Comparison of ENCODE assay signal across 10 cellular contexts in the genomic region with DNA sequence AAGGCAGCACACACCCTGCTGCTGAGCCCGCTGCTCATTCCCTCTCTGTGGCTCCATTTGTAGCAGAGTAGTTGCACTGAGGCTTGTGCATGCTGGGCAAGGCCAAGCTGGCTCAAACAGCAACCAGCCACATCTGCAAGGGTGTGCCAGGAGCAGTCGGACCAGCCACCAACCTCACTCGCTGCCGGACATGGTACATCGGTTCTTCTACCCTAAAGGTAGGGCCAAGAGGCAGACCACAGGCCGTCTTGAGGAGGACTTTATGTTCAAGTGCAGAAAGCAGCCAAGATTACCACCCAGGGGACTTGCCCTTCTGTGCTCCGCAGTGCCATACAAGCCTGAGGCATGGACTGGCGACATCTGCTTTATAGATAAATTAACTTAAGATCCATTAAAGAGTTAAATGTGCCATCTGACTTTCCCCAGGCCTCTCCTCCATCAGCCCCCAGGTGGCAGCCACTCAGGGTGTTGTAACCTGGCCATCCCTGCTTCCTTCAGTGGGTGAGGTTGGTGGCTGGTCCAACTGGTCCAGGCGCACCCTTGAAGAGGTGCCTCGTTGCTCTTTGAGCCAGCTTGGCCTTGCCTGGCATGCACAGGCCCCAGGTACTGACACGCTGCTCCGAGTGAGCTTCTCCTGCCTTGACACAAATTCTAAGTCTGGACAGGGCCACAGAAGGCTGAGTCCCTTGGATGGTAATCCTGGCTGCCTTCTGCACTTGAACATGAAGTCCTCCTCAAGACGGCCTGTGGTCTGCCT. TPM values are rescaled to one million over a fixed set of nuclear protein-coding genes. Genes with fewer than 3 reads are reported as not detected.
DNase-seq lines count a peak whose midpoint lies in the region; ATAC-seq and TF ChIP-seq lines count a peak whose summit lies in the region.
"Not testable (repeated sequence)": the region's sequence is repeated elsewhere in the genome, so short reads cannot be mapped to it uniquely, and the experiment has no call there.
"Had no signal": no experiment of that assay in that cellular context is flagged by ENCODE, and none has a peak within 500 bp of the region (broad histone marks: within the 10 kb centered on the region; RNA-seq: fewer than 3 reads in every experiment).

No MANE protein-coding gene starts in this region.

- H3K36me3 Mint-ChIP-seq in type B pancreatic cell, result not testable (repeated sequence)

- intact Hi-C loops in Right ventricle myocardium inferior (cut with DNase I); right cardiac atrium (cut with DNase I); lower lobe of right lung (cut with DNase I): not testable (repeated sequence)

- not testable (repeated sequence) for H3K9me3 ChIP-seq in right cardiac atrium (ENCODE audit: control insufficient read depth, low read length); lower lobe of right lung

- H3K9me3 Mint-ChIP-seq in type B pancreatic cell, result not testable (repeated sequence)

- DNase-seq in GM10248 (ENCODE audit: extremely low spot score) (peak; percentile 0), coronary artery (ENCODE audit: low spot score) (peak; percentile 41), Right ventricle myocardium inferior (ENCODE audit: missing footprints) (peak; percentile 23), right cardiac atrium (peak in 2 of 3 donors; percentile 16 to 17), lower lobe of right lung (peak; percentile 34), type B pancreatic cell (ENCODE audit: extremely low spot score, unreplicated experiment) (peak; percentile 53)

- not testable (repeated sequence) for H3K36me3 ChIP-seq in lower lobe of right lung

- not testable (repeated sequence) for H3K27ac ChIP-seq in coronary artery; right cardiac atrium (ENCODE audit: low read length); lower lobe of right lung

- H3K4me1 Mint-ChIP-seq in type B pancreatic cell (ENCODE audit: unreplicated experiment), result not testable (repeated sequence)

- H3K4me3 ChIP-seq in coronary artery; right cardiac atrium (ENCODE audit: low read length); lower lobe of right lung: not testable (repeated sequence)

- not testable (repeated sequence) for H3K27ac Mint-ChIP-seq in type B pancreatic cell

- WGBS in right cardiac atrium, result 83% methylated on average over 13 of the region's 13 CpGs

- CTCF ChIA-PET in GM10248 (lab: Yijun Ruan, JAX), result not testable (repeated sequence)

- POLR2A ChIA-PET in GM10248 (lab: Yijun Ruan, JAX), result not testable (repeated sequence)

- ATAC-seq in Right ventricle myocardium inferior, right cardiac atrium, lower lobe of right lung: not testable (repeated sequence)

- TF ChIP-seq CTCF in GM10248 (IDR thresholded peaks at IDR 0.05; ENCODE audit: control extremely low read depth, extremely low read depth, low read depth, missing control alignments); coronary artery (IDR thresholded peaks at IDR 0.05); lower lobe of right lung (IDR thresholded peaks at IDR 0.05); type B pancreatic cell (conservative IDR thresholded peaks at IDR 0.05): not testable (repeated sequence)

- not testable (repeated sequence) for H3K4me3 Mint-ChIP-seq in type B pancreatic cell

- not testable (repeated sequence) for H3K4me1 ChIP-seq in right cardiac atrium (ENCODE audit: control insufficient read depth, insufficient read depth, low read length); lower lobe of right lung

- H3K27me3 ChIP-seq in right cardiac atrium (ENCODE audit: control insufficient read depth, insufficient read depth); lower lobe of right lung (ENCODE audit: low read depth): not testable (repeated sequence)

- not testable (repeated sequence) for H3K27me3 Mint-ChIP-seq in type B pancreatic cell

RNA-seq across cellular contexts. Expression of a gene that starts 55.0 kb away (rescaled TPM):
- total RNA-seq in Right ventricle myocardium inferior (not detected), right cardiac atrium (1 to 10 TPM in 3 of 4 donors, under 1 TPM in 1; 0.79 to 4.5 (median 3.0) TPM), lower lobe of right lung (0.24 TPM), type B pancreatic cell (ENCODE audit: low replicate concordance) (2.1 and 3.9 TPM in 2 replicates)
- polyA plus RNA-seq in right cardiac atrium, result 0.16 TPM
- total RNA-seq: Calu3; CD4-positive, alpha-beta memory T cell; G401; GM23248 had no signal
- polyA plus RNA-seq: CD4-positive, alpha-beta memory T cell; GM23248 had no signal

Comparison
In these comparisons a context has a peak if more than half of its experiments do, and no peak if none do; other contexts are left out.
1. DNase-seq: peak in every context shown above with its lines; median percentile 53 in type B pancreatic cell; 41 in coronary artery; 34 in lower lobe of right lung; 23 in Right ventricle myocardium inferior; 16 in right cardiac atrium; 0 in GM10248.